Comparison of ENCODE assay signal across 24 cellular contexts in genomic region chr16:23941963-23942564, GRCh38.
DNase-seq lines count a peak whose midpoint lies in the region; ATAC-seq and TF ChIP-seq lines count a peak whose summit lies in the region.
"Had no signal": no experiment of that assay in that cellular context is flagged by ENCODE, and none has a peak within 500 bp of the region (broad histone marks: within the 10 kb centered on the region; RNA-seq: fewer than 3 reads in every experiment).

No MANE protein-coding gene starts in this region.

- ATAC-seq in GM19397 (IDR thresholded peaks at IDR 0.05; ENCODE audit: unreplicated experiment): no peak
- ATAC-seq: activated CD4-positive, alpha-beta T cell treated with anti-CD3 and anti-CD28 coated beads for 36 hours; esophagus mucosa; gastroesophageal sphincter; naive thymus-derived CD8-positive, alpha-beta T cell; SK-N-SH treated with all-trans-retinoic acid at 6 μM for 48 hours had no signal

- H3K27ac Mint-ChIP-seq in activated naive CD4-positive, alpha-beta T cell treated with anti-CD3 and anti-CD28 coated beads, Interleukin-2, amount 10 ng/mL, durations not matched to agents 7 days and 5 days: peak overlapping the region; percentile 49
- H3K27ac Mint-ChIP-seq in activated naive CD4-positive, alpha-beta T cell treated with anti-CD3 and anti-CD28 coated beads for 36 hours: no peak overlapping the region
- no peak overlapping the region for H3K27ac Mint-ChIP-seq in Caco-2 (ENCODE audit: unreplicated experiment)
- H3K27ac Mint-ChIP-seq: activated CD4-positive, alpha-beta T cell treated with anti-CD3 and anti-CD28 coated beads for 36 hours had no signal

- H3K36me3 ChIP-seq in Caco-2 (ENCODE audit: control insufficient read depth, insufficient read depth, low read length): no peaks in the 10 kb centered on the region
- H3K36me3 ChIP-seq: gastroesophageal sphincter had no signal

- no peak overlapping the region for H3K4me3 ChIP-seq in coronary artery
- H3K4me3 ChIP-seq in Caco-2 (ENCODE audit: low read depth, low read length): no peak overlapping the region
- H3K4me3 ChIP-seq: gastroesophageal sphincter had no signal

- intact Hi-C loops in activated naive CD4-positive, alpha-beta T cell treated with anti-CD3 and anti-CD28 coated beads for 36 hours (cut with micrococcal nuclease): no loop called here
- intact Hi-C loops in Caco-2 (cut with micrococcal nuclease; ENCODE audit: unreplicated experiment): no loop called here

- BruUV-seq in Caco-2 (replicated peaks; lab: Mats Ljungman, UMichigan): no TSS peak

- no peaks in the 10 kb centered on the region for H3K4me1 ChIP-seq in Caco-2
- H3K4me1 ChIP-seq: gastroesophageal sphincter had no signal

- no peak for DNase-seq in activated naive CD4-positive, alpha-beta T cell treated with anti-CD3 and anti-CD28 coated beads, Interleukin-2, amount 10 ng/mL, durations not matched to agents 7 days and 5 days
- DNase-seq in activated naive CD4-positive, alpha-beta T cell treated with anti-CD3 and anti-CD28 coated beads for 36 hours: no peak
- DNase-seq in NCI-H2227 (lab: John Stamatoyannopoulos, UW; ENCODE audit: unreplicated experiment): peak; percentile 11
- DNase-seq in coronary artery (ENCODE audit: low spot score): peak; percentile 7
- DNase-seq in T-helper 2 cell: no peak
- DNase-seq in activated CD4-positive, alpha-beta T cell treated with anti-CD3 and anti-CD28 coated beads for 1 hour: no peak
- no peak for DNase-seq in Caco-2
- DNase-seq: activated CD4-positive, alpha-beta T cell treated with anti-CD3 and anti-CD28 coated beads for 36 hours; activated naive CD8-positive, alpha-beta T cell treated with anti-CD3 and anti-CD28 coated beads for 36 hours; CD4-positive, CD25-positive, alpha-beta regulatory T cell; DND-41; effector CD4-positive, alpha-beta T cell; HCEC 1CT; kidney; naive thymus-derived CD8-positive, alpha-beta T cell; NCI-H1436; NCI-H226; retina; RPMI8226; T-helper 9 cell had no signal

- CTCF ChIA-PET in activated naive CD4-positive, alpha-beta T cell treated with anti-CD3 and anti-CD28 coated beads, Interleukin-2, amount 10 ng/mL, durations not matched to agents 7 days and 5 days (lab: Charles Lee): no interaction called here
- CTCF ChIA-PET in activated naive CD4-positive, alpha-beta T cell treated with anti-CD3 and anti-CD28 coated beads for 36 hours (lab: Charles Lee): no interaction called here
- CTCF ChIA-PET in Caco-2 (lab: Charles Lee): no interaction called here

- no peaks in the 10 kb centered on the region for H3K27me3 Mint-ChIP-seq in activated naive CD4-positive, alpha-beta T cell treated with anti-CD3 and anti-CD28 coated beads, Interleukin-2, amount 10 ng/mL, durations not matched to agents 7 days and 5 days
- no peaks in the 10 kb centered on the region for H3K27me3 Mint-ChIP-seq in activated naive CD4-positive, alpha-beta T cell treated with anti-CD3 and anti-CD28 coated beads for 36 hours (ENCODE audit: low read depth)
- H3K27me3 Mint-ChIP-seq in Caco-2 (ENCODE audit: insufficient read depth, unreplicated experiment): peaks cover 13% of the 10 kb centered on the region
- H3K27me3 Mint-ChIP-seq: activated CD4-positive, alpha-beta T cell treated with anti-CD3 and anti-CD28 coated beads for 36 hours; activated naive CD8-positive, alpha-beta T cell treated with anti-CD3 and anti-CD28 coated beads for 36 hours; CD4-positive, CD25-positive, alpha-beta regulatory T cell; naive thymus-derived CD8-positive, alpha-beta T cell had no signal

- peaks cover 11% of the 10 kb centered on the region for H3K4me1 Mint-ChIP-seq in activated naive CD4-positive, alpha-beta T cell treated with anti-CD3 and anti-CD28 coated beads, Interleukin-2, amount 10 ng/mL, durations not matched to agents 7 days and 5 days
- H3K4me1 Mint-ChIP-seq in activated naive CD4-positive, alpha-beta T cell treated with anti-CD3 and anti-CD28 coated beads for 36 hours (ENCODE audit: low read depth): peaks cover 45% of the 10 kb centered on the region
- no peaks in the 10 kb centered on the region for H3K4me1 Mint-ChIP-seq in Caco-2 (ENCODE audit: low read depth, unreplicated experiment)

- no peak overlapping the region for H3K4me3 Mint-ChIP-seq in activated naive CD4-positive, alpha-beta T cell treated with anti-CD3 and anti-CD28 coated beads, Interleukin-2, amount 10 ng/mL, durations not matched to agents 7 days and 5 days
- no peak overlapping the region for H3K4me3 Mint-ChIP-seq in activated naive CD4-positive, alpha-beta T cell treated with anti-CD3 and anti-CD28 coated beads for 36 hours
- no peak overlapping the region for H3K4me3 Mint-ChIP-seq in Caco-2 (ENCODE audit: unreplicated experiment)
- H3K4me3 Mint-ChIP-seq: activated CD4-positive, alpha-beta T cell treated with anti-CD3 and anti-CD28 coated beads for 36 hours; activated naive CD8-positive, alpha-beta T cell treated with anti-CD3 and anti-CD28 coated beads for 36 hours; CD4-positive, CD25-positive, alpha-beta regulatory T cell; naive thymus-derived CD8-positive, alpha-beta T cell had no signal

- no peak overlapping the region for H3K27ac ChIP-seq in coronary artery
- H3K27ac ChIP-seq: gastroesophageal sphincter had no signal

- no peak for TF ChIP-seq CTCF in coronary artery (IDR thresholded peaks at IDR 0.05)
- no peak for TF ChIP-seq CTCF in Caco-2 (IDR thresholded peaks at IDR 0.05; ENCODE audit: insufficient read depth in 1 of 2, low read depth in 1 of 2, low read length in 1 of 2, severe bottlenecking in 1 of 2, unreplicated experiment in 1 of 2)

- POLR2A ChIA-PET in Caco-2 (lab: Charles Lee): no interaction called here

- no peaks in the 10 kb centered on the region for H3K27me3 ChIP-seq in Caco-2 (replicated peaks; ENCODE audit: control insufficient read depth, insufficient read depth, low read length)
- H3K27me3 ChIP-seq: gastroesophageal sphincter had no signal

- H3K9me3 Mint-ChIP-seq in activated naive CD4-positive, alpha-beta T cell treated with anti-CD3 and anti-CD28 coated beads, Interleukin-2, amount 10 ng/mL, durations not matched to agents 7 days and 5 days: no peaks in the 10 kb centered on the region
- no peaks in the 10 kb centered on the region for H3K9me3 Mint-ChIP-seq in activated naive CD4-positive, alpha-beta T cell treated with anti-CD3 and anti-CD28 coated beads for 36 hours
- no peaks in the 10 kb centered on the region for H3K9me3 Mint-ChIP-seq in Caco-2 (ENCODE audit: unreplicated experiment)
- H3K9me3 Mint-ChIP-seq: activated naive CD8-positive, alpha-beta T cell treated with anti-CD3 and anti-CD28 coated beads for 36 hours; naive thymus-derived CD8-positive, alpha-beta T cell had no signal

- peaks cover 2% of the 10 kb centered on the region for H3K36me3 Mint-ChIP-seq in activated naive CD4-positive, alpha-beta T cell treated with anti-CD3 and anti-CD28 coated beads, Interleukin-2, amount 10 ng/mL, durations not matched to agents 7 days and 5 days
- H3K36me3 Mint-ChIP-seq in activated naive CD4-positive, alpha-beta T cell treated with anti-CD3 and anti-CD28 coated beads for 36 hours (ENCODE audit: low read depth): no peaks in the 10 kb centered on the region
- H3K36me3 Mint-ChIP-seq in Caco-2 (ENCODE audit: insufficient read depth, unreplicated experiment): no peaks in the 10 kb centered on the region
- H3K36me3 Mint-ChIP-seq: CD4-positive, CD25-positive, alpha-beta regulatory T cell; naive thymus-derived CD8-positive, alpha-beta T cell had no signal

- no peaks in the 10 kb centered on the region for H3K9me3 ChIP-seq in Caco-2
- H3K9me3 ChIP-seq: gastroesophageal sphincter had no signal

Comparison
In these comparisons a context has a peak if more than half of its experiments do, and no peak if none do; other contexts are left out.
1. DNase-seq: peak in NCI-H2227 (single experiment) and coronary artery (single experiment); none in activated naive CD4-positive, alpha-beta T cell treated with anti-CD3 and anti-CD28 coated beads, Interleukin-2, amount 10 ng/mL, durations not matched to agents 7 days and 5 days (single experiment), activated naive CD4-positive, alpha-beta T cell treated with anti-CD3 and anti-CD28 coated beads for 36 hours (single experiment), T-helper 2 cell (0 of 5), activated CD4-positive, alpha-beta T cell treated with anti-CD3 and anti-CD28 coated beads for 1 hour (single experiment) and Caco-2 (0 of 2).